17 cellular contexts compared by ENCODE assay signal in the genomic region with DNA sequence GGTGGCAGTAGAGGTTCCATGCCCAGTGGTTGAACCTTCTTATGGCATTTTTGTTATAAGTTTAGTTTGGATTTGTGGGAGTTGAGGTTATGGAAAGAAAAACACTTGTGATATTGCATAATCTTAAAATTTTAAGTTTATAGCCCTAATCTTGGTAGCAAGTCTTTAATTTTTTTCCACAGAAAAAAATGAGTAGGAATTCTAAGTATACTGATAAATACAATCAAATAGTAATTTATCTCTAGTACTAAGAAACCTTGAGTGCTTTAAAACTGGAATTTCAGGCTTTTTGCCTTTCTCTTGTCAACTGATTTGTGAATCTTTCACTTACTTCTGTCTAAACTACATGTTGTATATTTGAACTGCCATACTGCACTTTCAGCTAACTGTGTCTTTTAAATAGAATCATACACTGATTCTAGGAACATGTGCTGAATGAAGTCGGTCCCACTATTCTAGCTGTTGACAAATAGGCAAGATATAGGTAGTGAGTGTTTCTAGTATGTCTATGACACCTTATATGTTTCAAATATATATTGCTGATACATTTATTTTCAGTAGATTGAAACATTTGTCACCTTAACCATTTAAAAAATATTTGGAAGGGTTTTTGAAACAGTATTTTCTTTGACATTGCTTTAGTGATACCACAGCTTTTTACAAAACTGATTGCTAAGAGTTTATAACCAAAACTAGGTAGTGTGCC. TPM values are rescaled to one million over a fixed set of nuclear protein-coding genes. Genes with fewer than 3 reads are reported as not detected.
A peak's percentile ranks its signal among the peaks of the same experiment; 100 is the strongest.
DNase-seq lines count a peak whose midpoint lies in the region; ATAC-seq, FAIRE-seq and TF ChIP-seq lines count a peak whose summit lies in the region.
"Had no signal": no experiment of that assay in that cellular context is flagged by ENCODE, and none has a peak within 500 bp of the region (broad histone marks: within the 10 kb centered on the region; RNA-seq: fewer than 3 reads in every experiment).

No MANE protein-coding gene starts in this region.

- H3K9ac ChIP-seq in HUES48 (ENCODE audit: low read depth, low read length) (no peak overlapping the region), K562 (ENCODE audit: insufficient read depth in 1 of 2, low read depth in 2 of 2, low read length in 2 of 2) (peak overlapping the region; percentile 27 to 60), mesenchymal stem cell (ENCODE audit: low read length) (no peak overlapping the region)

- H4K91ac ChIP-seq in mesenchymal stem cell (ENCODE audit: low read length): no peak overlapping the region

- TF ChIP-seq EP300 in K562 (IDR thresholded peaks at IDR 0.05; ENCODE audit: low read length): no peak

- H3K4me3 ChIP-seq in CD4-positive, CD25-positive, alpha-beta regulatory T cell (ENCODE audit: low read depth, low read length): peak overlapping the region; percentile 23
- 0 out of 2 replicates have a peak overlapping the region, but pooled peaks have one; percentile 11 for H3K4me3 ChIP-seq in HUES48 (ENCODE audit: low read depth, low read length)
- H3K4me3 ChIP-seq in K562: peak overlapping the region; percentile 89; the same call in 1 of the 2 replicates
- H3K4me3 ChIP-seq in mesenchymal stem cell (ENCODE audit: insufficient read depth in 1 of 2, low read depth in 1 of 2, low read length in 2 of 2): no peak overlapping the region

- peak overlapping the region; percentile 63 to 97 (median 87) for H3K4me3 Mint-ChIP-seq in CD4-positive, CD25-positive, alpha-beta regulatory T cell
- H3K4me3 Mint-ChIP-seq: activated CD4-positive, alpha-beta T cell treated with anti-CD3 and anti-CD28 coated beads, Interleukin-2, amount 10 ng/mL, durations not matched to agents 24 days and 14 days had no signal

- H2BK5ac ChIP-seq in mesenchymal stem cell (ENCODE audit: low read depth, low read length, poor library complexity, severe bottlenecking): no peak overlapping the region

- H3K9me3 Mint-ChIP-seq in CD4-positive, CD25-positive, alpha-beta regulatory T cell: no peaks in the 10 kb centered on the region
- H3K9me3 Mint-ChIP-seq: activated CD4-positive, alpha-beta T cell treated with anti-CD3 and anti-CD28 coated beads, Interleukin-2, amount 10 ng/mL, durations not matched to agents 24 days and 14 days had no signal

- H3K27ac Mint-ChIP-seq in CD4-positive, CD25-positive, alpha-beta regulatory T cell: no peak overlapping the region
- H3K27ac Mint-ChIP-seq: activated CD4-positive, alpha-beta T cell treated with anti-CD3 and anti-CD28 coated beads, Interleukin-2, amount 10 ng/mL, durations not matched to agents 24 days and 14 days had no signal

- no peak for TF ChIP-seq RAD21 in K562 (CRISPR knock-in tag; conservative IDR thresholded peaks at IDR 0.05 in 1 of 2, IDR thresholded peaks at IDR 0.05 in 1 of 2)

- 0 out of 6 replicates have a peak, but pooled peaks of 1 of the 3 experiments have one; percentile 3 for TF ChIP-seq CTCF in K562 (IDR thresholded peaks at IDR 0.05 in 2 of 3, conservative IDR thresholded peaks at IDR 0.05 in 1 of 3; ENCODE audit: insufficient read depth in 2 of 3, low read depth in 1 of 3, low read length in 3 of 3)

- intact Hi-C loops in K562 (cut with micrococcal nuclease): loop anchor here (5.0 kb wide), 1 partner anchor 41 kb away; a partner anchor contains a TSS

- peaks cover 24% of the 10 kb centered on the region for H3K4me1 ChIP-seq in CD4-positive, CD25-positive, alpha-beta regulatory T cell (ENCODE audit: control insufficient read depth, insufficient read depth, low read length, poor library complexity, severe bottlenecking)
- H3K4me1 ChIP-seq in HUES48 (ENCODE audit: control insufficient read depth, insufficient read depth, low read length) (peaks cover 32% of the 10 kb centered on the region), K562 (replicated peaks in 1 of 2; ENCODE audit: control insufficient read depth in 2 of 2, insufficient read depth in 2 of 2, low read length in 2 of 2) (peaks cover 40 to 51% of the 10 kb centered on the region in 2 experiments), mesenchymal stem cell (ENCODE audit: control insufficient read depth, insufficient read depth, low read depth, low read length) (peaks cover 17% of the 10 kb centered on the region)

- H3K18ac ChIP-seq in mesenchymal stem cell (ENCODE audit: low read depth in 1 of 2, low read length in 2 of 2): no peak overlapping the region

- H4K20me1 ChIP-seq in K562 (replicated peaks; ENCODE audit: control insufficient read depth, insufficient read depth, low read length): no peaks in the 10 kb centered on the region

- POLR2A ChIA-PET in K562 (lab: Yijun Ruan, JAX): interaction anchor here (0.5 to 2.8 kb wide), 6 partner anchors 9 to 543 kb away, joined by 3 to 10 read pairs (median 3); a partner anchor contains a TSS

- no TSS peak for BruUV-seq in K562 (replicated peaks; lab: Mats Ljungman, UMichigan)

- FAIRE-seq in K562 (lab: Jason Lieb, UNC): no peak
- FAIRE-seq: GM18507, H54 had no signal

- H2AK5ac ChIP-seq in mesenchymal stem cell (ENCODE audit: low read length, severe bottlenecking): no peak overlapping the region

- no peaks in the 10 kb centered on the region for H3K27me3 ChIP-seq in CD4-positive, CD25-positive, alpha-beta regulatory T cell (ENCODE audit: control insufficient read depth, insufficient read depth, low read length)
- no peaks in the 10 kb centered on the region for H3K27me3 ChIP-seq in HUES48 (ENCODE audit: control insufficient read depth, insufficient read depth, low read length)
- H3K27me3 ChIP-seq in K562 (ENCODE audit: control insufficient read depth in 2 of 2, insufficient read depth in 2 of 2, low read length in 2 of 2): no peaks in the 10 kb centered on the region
- no peaks in the 10 kb centered on the region for H3K27me3 ChIP-seq in mesenchymal stem cell (ENCODE audit: control insufficient read depth in 1 of 2, insufficient read depth in 1 of 2, low read length in 2 of 2)

- no peak for TF ChIP-seq POLR2A in K562 (conservative IDR thresholded peaks at IDR 0.05)

- H3K79me2 ChIP-seq in K562 (ENCODE audit: control insufficient read depth, insufficient read depth, low read length): peaks cover 74% of the 10 kb centered on the region

- H3K9me1 ChIP-seq in K562 (ENCODE audit: control insufficient read depth, insufficient read depth, low read length): no peaks in the 10 kb centered on the region

- no peak overlapping the region for H3K4ac ChIP-seq in mesenchymal stem cell (ENCODE audit: low read depth in 1 of 2, low read length in 2 of 2)

- H2BK12ac ChIP-seq in mesenchymal stem cell (ENCODE audit: low read length in 2 of 2): no peak overlapping the region

- H2BK120ac ChIP-seq in mesenchymal stem cell (ENCODE audit: low read depth, low read length): no peak overlapping the region

- no peak overlapping the region for H4K8ac ChIP-seq in mesenchymal stem cell (ENCODE audit: low read length)

- H3K14ac ChIP-seq in mesenchymal stem cell (ENCODE audit: low read length in 2 of 2): no peak overlapping the region

- DNase-seq in CD4-positive, CD25-positive, alpha-beta regulatory T cell: no peak
- no peak for DNase-seq in K562 (ENCODE audit: extremely low read depth in 1 of 4, low spot score in 3 of 4)
- no peak for DNase-seq in mesenchymal stem cell
- no peak for DNase-seq in RPMI8226
- DNase-seq in hepatic stellate cell (ENCODE audit: low spot score): no peak
- no peak for DNase-seq in NCI-H1694 treated with DMSO at 0.1 percent for 48 hours (lab: John Stamatoyannopoulos, UW)
- no peak for DNase-seq in NCI-H1436 treated with DMSO at 0.1 percent for 48 hours (lab: John Stamatoyannopoulos, UW)
- DNase-seq: activated CD4-positive, alpha-beta T cell treated with anti-CD3 and anti-CD28 coated beads, Interleukin-2, amount 10 ng/mL, durations not matched to agents 24 days and 14 days; activated gamma-delta T cell; GF-D8; MM.1S; retina; stimulated activated naive CD4-positive, alpha-beta T cell treated with Interleukin-2 at 50 U/mL for 16 hours had no signal

- H3K27ac ChIP-seq in CD4-positive, CD25-positive, alpha-beta regulatory T cell (ENCODE audit: insufficient read depth, low read length, poor library complexity, severe bottlenecking): no peak overlapping the region
- no peak overlapping the region for H3K27ac ChIP-seq in HUES48 (ENCODE audit: low read depth, low read length)
- H3K27ac ChIP-seq in K562 (ENCODE audit: extremely low read depth, low read depth, low read length): peak overlapping the region; percentile 16
- no peak overlapping the region for H3K27ac ChIP-seq in mesenchymal stem cell (ENCODE audit: low read length, poor library complexity, severe bottlenecking)

- no peaks in the 10 kb centered on the region for H3K36me3 Mint-ChIP-seq in CD4-positive, CD25-positive, alpha-beta regulatory T cell

- peak overlapping the region; percentile 79 for H3K4me2 ChIP-seq in K562 (ENCODE audit: insufficient read depth, low read length)
- H3K4me2 ChIP-seq in mesenchymal stem cell (ENCODE audit: low read length, poor library complexity, severe bottlenecking): peak overlapping the region; percentile 39

- ATAC-seq in CD4-positive, CD25-positive, alpha-beta regulatory T cell (ENCODE audit: low read depth in 2 of 2): no peak
- no peak for ATAC-seq in K562

- H3K9me3 ChIP-seq in CD4-positive, CD25-positive, alpha-beta regulatory T cell (ENCODE audit: control insufficient read depth in 2 of 2, low read length in 2 of 2): no peaks in the 10 kb centered on the region
- H3K9me3 ChIP-seq in HUES48 (ENCODE audit: control insufficient read depth, insufficient read depth, low read length): no peaks in the 10 kb centered on the region
- no peaks in the 10 kb centered on the region for H3K9me3 ChIP-seq in K562 (replicated peaks; ENCODE audit: control insufficient read depth, insufficient read depth, low read depth, low read length)
- H3K9me3 ChIP-seq in mesenchymal stem cell (ENCODE audit: control insufficient read depth, low read length): no peaks in the 10 kb centered on the region

- peaks cover 2% of the 10 kb centered on the region for H3K36me3 ChIP-seq in CD4-positive, CD25-positive, alpha-beta regulatory T cell (ENCODE audit: control insufficient read depth, insufficient read depth, low read length)
- peaks cover 22% of the 10 kb centered on the region for H3K36me3 ChIP-seq in HUES48 (ENCODE audit: control insufficient read depth, insufficient read depth, low read length)
- H3K36me3 ChIP-seq in K562 (ENCODE audit: control insufficient read depth, insufficient read depth, low read length): peaks cover 30% of the 10 kb centered on the region
- H3K36me3 ChIP-seq in mesenchymal stem cell (ENCODE audit: control insufficient read depth in 1 of 2, insufficient read depth in 2 of 2, low read depth in 1 of 2, low read length in 2 of 2): peaks cover 0 to 5% of the 10 kb centered on the region in 2 experiments

- CTCF ChIA-PET in K562 (lab: Yijun Ruan, JAX; ENCODE audit: low intra/inter-chr PET ratio): interaction anchor here (0.9 kb wide), 1 partner anchor 54 kb away, joined by 3 read pairs; no protein-coding TSS in a partner anchor

- peaks cover 5% of the 10 kb centered on the region for H3K27me3 Mint-ChIP-seq in CD4-positive, CD25-positive, alpha-beta regulatory T cell
- H3K27me3 Mint-ChIP-seq: activated CD4-positive, alpha-beta T cell treated with anti-CD3 and anti-CD28 coated beads, Interleukin-2, amount 10 ng/mL, durations not matched to agents 24 days and 14 days had no signal

- peaks cover 17 to 53% (median 37%) of the 10 kb centered on the region in 4 donors for H3K4me1 Mint-ChIP-seq in CD4-positive, CD25-positive, alpha-beta regulatory T cell

- 11% methylated on average over 1 of the region's 1 CpG for WGBS in K562 (ENCODE audit: insufficient coverage, low coverage, missing lambda C conversion rate)
- no CpG with 5 or more reads among the region's 1 CpG for WGBS in mesenchymal stem cell

- no peak overlapping the region for H2BK15ac ChIP-seq in mesenchymal stem cell (ENCODE audit: low read depth, poor library complexity, severe bottlenecking)

- H3K79me1 ChIP-seq in mesenchymal stem cell (replicated peaks; ENCODE audit: low read length, poor library complexity, severe bottlenecking): peaks cover 5% of the 10 kb centered on the region

- in situ Hi-C loops in K562 (cut with MboI): loop anchor here (10.0 kb wide), 1 partner anchor 249 kb away; no protein-coding TSS in a partner anchor

- no peak overlapping the region for H2AFZ ChIP-seq in K562 (ENCODE audit: low read depth, low read length)
- no peak overlapping the region for H2AFZ ChIP-seq in mesenchymal stem cell (ENCODE audit: low read depth, low read length)

- H3K23ac ChIP-seq in mesenchymal stem cell (ENCODE audit: low read length in 2 of 2): no peak overlapping the region

RNA-seq across cellular contexts. Expression of a gene that starts 2.4 kb away (rescaled TPM):
- 5.0 TPM for total RNA-seq in CD4-positive, CD25-positive, alpha-beta regulatory T cell
- 1 to 10 TPM in 3 of 4 donors, under 1 TPM in 1; 0.79 to 1.4 (median 1.2) TPM for polyA plus RNA-seq in CD4-positive, CD25-positive, alpha-beta regulatory T cell
- 9.8 and 24.9 TPM in 2 replicates for total RNA-seq in K562 (2011; cell fraction: chromatin; rRNA removed; ENCODE audit: low replicate concordance)
- total RNA-seq in K562 (2011; cell fraction: nucleolus; rRNA removed): 5.3 and 6.2 TPM in 2 replicates
- 12.7 and 15.3 TPM in 2 replicates for total RNA-seq in K562 (2011; cell fraction: nucleoplasm; rRNA removed)
- total RNA-seq in K562 (2014; rRNA removed) (5.5 and 5.9 TPM in 2 replicates), K562 (2014; rRNA removed; fragmentation: Illumina TruSeq; extraction: Trizol) (10.4 and 12.7 TPM in 2 replicates), K562 (2015; rRNA removed; fragmentation: Illumina TruSeq; extraction: Trizol) (9.0 and 9.8 TPM in 2 replicates), K562 (2021) (12.0 and 12.3 TPM in 2 replicates)
- polyA plus RNA-seq in K562 (2011; rRNA removed) (4.5 and 5.3 TPM in 2 replicates), K562 (2014; fragmentation: Illumina TruSeq; extraction: Trizol) (1.7 and 2.5 TPM in 2 replicates), K562 (2014; fragmentation: Nextera tagmentation; extraction: Ambion mirVana) (1 to 10 TPM; 2.7 to 7.4 TPM), K562 (2014; rRNA removed) (2.5 and 2.6 TPM in 2 replicates)
- polyA plus RNA-seq in K562 (2011; cell fraction: cytosol; rRNA removed): 1.5 and 2.7 TPM in 2 replicates
- polyA plus RNA-seq in K562 (2011; cell fraction: nucleus; rRNA removed): 1.9 and 2.6 TPM in 2 replicates
- 0.96 and 1.2 TPM in 2 replicates for polyA plus RNA-seq in K562 (2012)
- 10.1 and 10.3 TPM in 2 replicates for polyA minus RNA-seq in K562 (2011; rRNA and poly(A)+ RNA removed)
- polyA minus RNA-seq in K562 (2011; cell fraction: cytosol; rRNA and poly(A)+ RNA removed): 5.6 and 5.7 TPM in 2 replicates
- polyA minus RNA-seq in K562 (2011; cell fraction: nucleus; rRNA and poly(A)+ RNA removed): 2.2 and 3.1 TPM in 2 replicates
- polyA plus RNA-seq in mesenchymal stem cell (2013, experiment 1 of 2): 2.3 TPM
- 2.5 TPM for polyA plus RNA-seq in mesenchymal stem cell (2013, experiment 2 of 2)

RNA-seq across cellular contexts. Expression of a gene that starts 42.5 kb away (rescaled TPM):
- total RNA-seq in CD4-positive, CD25-positive, alpha-beta regulatory T cell: 0.69 TPM
- 1 to 10 TPM; 1.1 to 1.9 (median 1.4) TPM for polyA plus RNA-seq in CD4-positive, CD25-positive, alpha-beta regulatory T cell
- 220 and 451 TPM in 2 replicates for total RNA-seq in K562 (2011; cell fraction: chromatin; rRNA removed; ENCODE audit: low replicate concordance)
- 258 and 278 TPM in 2 replicates for total RNA-seq in K562 (2011; cell fraction: nucleolus; rRNA removed)
- 187 and 217 TPM in 2 replicates for total RNA-seq in K562 (2011; cell fraction: nucleoplasm; rRNA removed)
- total RNA-seq in K562 (2014; rRNA removed): 22.3 and 28.3 TPM in 2 replicates
- 9.2 and 15.5 TPM in 2 replicates for total RNA-seq in K562 (2014; rRNA removed; fragmentation: Illumina TruSeq; extraction: Trizol)
- total RNA-seq in K562 (2015; rRNA removed; fragmentation: Illumina TruSeq; extraction: Trizol): 12.8 and 13.3 TPM in 2 replicates
- 43.3 and 46.1 TPM in 2 replicates for total RNA-seq in K562 (2021)
- polyA plus RNA-seq in K562 (2011; rRNA removed): 48.8 and 65.1 TPM in 2 replicates
- 23.4 and 24.4 TPM in 2 replicates for polyA plus RNA-seq in K562 (2011; cell fraction: cytosol; rRNA removed)
- polyA plus RNA-seq in K562 (2011; cell fraction: nucleus; rRNA removed): 468 and 642 TPM in 2 replicates
- 23.3 and 29.2 TPM in 2 replicates for polyA plus RNA-seq in K562 (2012)
- polyA plus RNA-seq in K562 (2014; fragmentation: Illumina TruSeq; extraction: Trizol): 21.4 and 23.4 TPM in 2 replicates
- polyA plus RNA-seq in K562 (2014; fragmentation: Nextera tagmentation; extraction: Ambion mirVana): 1 to 10 TPM; 3.3 to 3.8 TPM
- polyA plus RNA-seq in K562 (2014; rRNA removed): 62.7 and 66.4 TPM in 2 replicates
- polyA minus RNA-seq in K562 (2011; rRNA and poly(A)+ RNA removed): 12.5 and 15.4 TPM in 2 replicates
- 15.8 and 20.2 TPM in 2 replicates for polyA minus RNA-seq in K562 (2011; cell fraction: cytosol; rRNA and poly(A)+ RNA removed)
- polyA minus RNA-seq in K562 (2011; cell fraction: nucleus; rRNA and poly(A)+ RNA removed): 65.3 and 73.8 TPM in 2 replicates
- 45.9 TPM for polyA plus RNA-seq in mesenchymal stem cell (2013, experiment 1 of 2)
- polyA plus RNA-seq in mesenchymal stem cell (2013, experiment 2 of 2): 43.6 TPM
- total RNA-seq: activated CD4-positive, alpha-beta T cell treated with anti-CD3 and anti-CD28 coated beads, Interleukin-2, amount 10 ng/mL, durations not matched to agents 24 days and 14 days; T-helper 1 cell treated with Interleukin-12 subunit alpha and Interleukin-12 subunit beta and Interleukin-4 antibody, amounts not matched to agents 30 ng/mL and 1 ng/mL, for 36 hours had no signal

Comparison
In these comparisons a context has a peak if more than half of its experiments do, and no peak if none do; other contexts are left out.
1. H3K4me3 ChIP-seq: peak in CD4-positive, CD25-positive, alpha-beta regulatory T cell (single experiment), HUES48 (single experiment) and K562 (single experiment); none in mesenchymal stem cell (0 of 2).
2. H3K9ac ChIP-seq: peak in K562 (2 of 2); none in HUES48 (single experiment) and mesenchymal stem cell (single experiment).